Comparison of ENCODE assay signal across 24 cellular contexts in the genomic region with DNA sequence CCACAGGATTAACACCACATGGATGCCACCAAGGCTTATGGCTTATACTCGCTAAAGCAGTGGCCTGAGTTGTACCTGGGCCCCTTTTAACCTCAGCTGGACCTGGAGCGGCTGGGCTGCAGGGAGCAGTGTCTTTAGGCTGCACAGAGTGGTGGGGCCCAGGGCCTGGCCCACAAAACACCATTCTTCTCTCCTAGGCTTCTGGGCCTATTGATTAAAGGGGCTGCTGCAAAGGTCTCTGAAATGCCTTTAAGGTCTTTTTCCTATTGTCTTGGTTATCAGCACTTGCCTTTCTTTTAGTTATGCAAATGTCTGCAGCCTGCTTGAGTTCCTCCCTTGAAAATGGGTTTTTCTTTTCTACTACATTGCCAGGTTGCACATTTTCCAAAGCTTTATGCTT.
"Had no signal": no experiment of that assay in that cellular context is flagged by ENCODE, and none has a peak within 500 bp of the region (broad histone marks: within the 10 kb centered on the region; RNA-seq: fewer than 3 reads in every experiment).

No MANE protein-coding gene starts in this region.

- H3K4me1 ChIP-seq: breast epithelium, esophagus muscularis mucosa, foreskin keratinocyte, heart right ventricle, left lung, lower lobe of right lung, right atrium auricular region, uterus had no signal

- ATAC-seq: activated CD8-positive, alpha-beta T cell treated with anti-CD3 and anti-CD28 coated beads, Interleukin-2, amount 10 ng/mL, durations not matched to agents 7 days and 5 days; activated naive CD4-positive, alpha-beta T cell treated with anti-CD3 and anti-CD28 coated beads, Interleukin-2, amount 50 U/mL, for 72 hours; activated T-cell treated with anti-CD3 and anti-CD28 coated beads, Interleukin-2, amount 50 U/mL, for 72 hours; foreskin keratinocyte; heart right ventricle; left lung; natural killer cell; stimulated activated naive CD8-positive, alpha-beta T cell treated with anti-CD3 and anti-CD28 coated beads, Interleukin-15, Interleukin-2, amounts not matched to agents 100 U/mL and 50 U/mL, for 24 hours had no signal

- H3K27ac ChIP-seq: breast epithelium, esophagus muscularis mucosa, foreskin keratinocyte, heart right ventricle, left lung, lower lobe of right lung, right atrium auricular region, thoracic aorta, uterus had no signal

- H3K4me3 Mint-ChIP-seq: activated B cell treated with CpG ODN at 0.5 μM for 24 hours; activated CD8-positive, alpha-beta T cell treated with anti-CD3 and anti-CD28 coated beads, Interleukin-2, amount 10 ng/mL, durations not matched to agents 7 days and 5 days; activated T-cell treated with anti-CD3 and anti-CD28 coated beads, Interleukin-2, amount 50 U/mL, for 72 hours; dendritic cell treated with granulocyte-macrophage colony-stimulating factor and Interleukin-4, amounts not matched to agents 40 ng/mL and 50 ng/mL, for 4 days; natural killer cell had no signal

- H3K4me3 ChIP-seq: breast epithelium, esophagus muscularis mucosa, heart right ventricle, left lung, lower lobe of right lung, right atrium auricular region, thoracic aorta, uterus had no signal

- H3K4me1 Mint-ChIP-seq: activated B cell treated with CpG ODN at 0.5 μM for 24 hours, natural killer cell had no signal

- H3K9me3 Mint-ChIP-seq: dendritic cell treated with granulocyte-macrophage colony-stimulating factor and Interleukin-4, amounts not matched to agents 40 ng/mL and 50 ng/mL, for 4 days had no signal

- H3K27me3 ChIP-seq: breast epithelium, esophagus muscularis mucosa, foreskin keratinocyte, heart right ventricle, left lung, right atrium auricular region, uterus had no signal

- H3K9me3 ChIP-seq: esophagus muscularis mucosa, lower lobe of right lung, right atrium auricular region, thoracic aorta, uterus had no signal

- H3K27ac Mint-ChIP-seq: activated B cell treated with CpG ODN at 0.5 μM for 24 hours; activated CD8-positive, alpha-beta T cell treated with anti-CD3 and anti-CD28 coated beads, Interleukin-2, amount 10 ng/mL, durations not matched to agents 7 days and 5 days; activated naive CD4-positive, alpha-beta T cell treated with anti-CD3 and anti-CD28 coated beads, Interleukin-2, amount 50 U/mL, for 72 hours; activated T-cell treated with anti-CD3 and anti-CD28 coated beads, Interleukin-2, amount 50 U/mL, for 72 hours; dendritic cell treated with granulocyte-macrophage colony-stimulating factor and Interleukin-4, amounts not matched to agents 40 ng/mL and 50 ng/mL, for 4 days; natural killer cell had no signal

- DNase-seq: activated B cell treated with CpG ODN at 0.5 μM for 24 hours; activated CD8-positive, alpha-beta T cell treated with anti-CD3 and anti-CD28 coated beads, Interleukin-2, amount 10 ng/mL, durations not matched to agents 7 days and 5 days; activated naive CD4-positive, alpha-beta T cell; activated T-cell treated with anti-CD3 and anti-CD28 coated beads for 4 hours; activated T-cell treated with anti-CD3 and anti-CD28 coated beads, Interleukin-2, amount 50 U/mL, for 72 hours; central memory CD4-positive, alpha-beta T cell; foreskin keratinocyte; heart right ventricle; left lung; lower lobe of right lung; mesenchymal stem cell; natural killer cell; stimulated activated CD4-positive, alpha-beta T cell treated with anti-CD3 and anti-CD28 coated beads, Interleukin-15, amount 100 ng/mL, for 24 hours; stimulated activated CD4-positive, alpha-beta T cell treated with anti-CD3 and anti-CD28 coated beads, Interleukin-2, amount 100 ng/mL, for 24 hours; stimulated activated naive CD8-positive, alpha-beta T cell treated with anti-CD3 and anti-CD28 coated beads, Interleukin-15, Interleukin-2, amounts not matched to agents 100 U/mL and 50 U/mL, for 24 hours; T-helper 2 cell; trophoblast cell; uterus had no signal

- H3K27me3 Mint-ChIP-seq: activated B cell treated with CpG ODN at 0.5 μM for 24 hours; dendritic cell treated with granulocyte-macrophage colony-stimulating factor and Interleukin-4, amounts not matched to agents 40 ng/mL and 50 ng/mL, for 4 days had no signal

- H3K36me3 ChIP-seq: breast epithelium, esophagus muscularis mucosa, heart right ventricle, left lung, lower lobe of right lung, right atrium auricular region, thoracic aorta, uterus had no signal
